Comparison of ENCODE assay signal across 1 cellular context in genomic region chr12:56724989-56725722, GRCh38.
A peak's percentile ranks its signal among the peaks of the same experiment; 100 is the strongest.
TF ChIP-seq lines count a peak whose summit lies in the region.

NACA (minus strand) TSS chr12:56725299; CDS start chr12:56724521, 778 bp downstream.

TF ChIP-seq in HEK293, 187 proteins besides CTCF, POLR2A, EP300 and RAD21 (continued from another document and continues in another):
- TF ChIP-seq, protein P1, sequence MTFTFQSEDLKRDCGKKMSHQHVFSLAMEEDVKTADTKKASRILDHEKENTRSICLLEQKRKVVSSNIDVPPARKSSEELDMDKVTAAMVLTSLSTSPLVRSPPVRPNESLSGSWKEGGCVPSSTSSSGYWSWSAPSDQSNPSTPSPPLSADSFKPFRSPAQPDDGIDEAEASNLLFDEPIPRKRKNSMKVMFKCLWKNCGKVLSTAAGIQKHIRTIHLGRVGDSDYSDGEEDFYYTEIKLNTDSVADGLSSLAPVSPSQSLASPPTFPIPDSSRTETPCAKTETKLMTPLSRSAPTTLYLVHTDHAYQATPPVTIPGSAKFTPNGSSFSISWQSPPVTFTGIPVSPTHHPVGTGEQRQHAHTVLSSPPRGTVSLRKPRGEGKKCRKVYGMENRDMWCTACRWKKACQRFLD (tag by site-specific recombination; IDR thresholded peaks at IDR 0.05) = no peak
- TF ChIP-seq ZNF23 (tag by site-specific recombination; IDR thresholded peaks at IDR 0.05; ENCODE audit: borderline replicate concordance) (no peak), ZNF211 (tag by site-specific recombination; IDR thresholded peaks at IDR 0.05; ENCODE audit: low read depth) (no peak), ZNF335 (tag by site-specific recombination; conservative IDR thresholded peaks at IDR 0.05) (peak; percentile 83), ZSCAN16 (tag by site-specific recombination; IDR thresholded peaks at IDR 0.05) (no peak), ZNF747 (tag by site-specific recombination; IDR thresholded peaks at IDR 0.05) (no peak), ZNF596 (tag by site-specific recombination; IDR thresholded peaks at IDR 0.05) (peak; percentile 77; the same call in 1 of the 2 replicates), ZNF37A (tag by site-specific recombination; IDR thresholded peaks at IDR 0.05) (no peak), REPIN1 (tag by site-specific recombination; IDR thresholded peaks at IDR 0.05; ENCODE audit: low read depth) (0 out of 2 replicates have a peak, but pooled peaks have one; percentile 49), ZNF768 (tag by site-specific recombination; IDR thresholded peaks at IDR 0.05) (no peak), ZNF624 (tag by site-specific recombination; IDR thresholded peaks at IDR 0.05) (0 out of 2 replicates have a peak, but pooled peaks have one; percentile 50), ZNF148 (tag by site-specific recombination; IDR thresholded peaks at IDR 0.05; ENCODE audit: borderline replicate concordance) (no peak), ZNF248 (tag by site-specific recombination; IDR thresholded peaks at IDR 0.05) (no peak), ZNF76 (tag by site-specific recombination; IDR thresholded peaks at IDR 0.05; ENCODE audit: borderline replicate concordance, low read depth) (peak; percentile 79), ZNF529 (tag by site-specific recombination; IDR thresholded peaks at IDR 0.05; ENCODE audit: insufficient replicate concordance) (no peak), PRDM10 (tag by site-specific recombination; IDR thresholded peaks at IDR 0.05) (peak; percentile 80), KLF9 (tag by site-specific recombination; IDR thresholded peaks at IDR 0.05; ENCODE audit: low read depth) (peak; percentile 79), ZNF518A (tag by site-specific recombination; conservative IDR thresholded peaks at IDR 0.05; ENCODE audit: low read depth) (peak; percentile 92), ZNF146 (tag by site-specific recombination; IDR thresholded peaks at IDR 0.05) (no peak; the same call in 1 of the 2 replicates), ZNF202 (tag by site-specific recombination; IDR thresholded peaks at IDR 0.05; ENCODE audit: borderline replicate concordance) (no peak), ZNF645 (tag by site-specific recombination; IDR thresholded peaks at IDR 0.05) (no peak), TRIM28 (IDR thresholded peaks at IDR 0.05; ENCODE audit: borderline replicate concordance, low read length) (peak; percentile 13; the same call in 1 of the 2 replicates), ZNF571 (tag by site-specific recombination; IDR thresholded peaks at IDR 0.05) (no peak), ZNF776 (tag by site-specific recombination; IDR thresholded peaks at IDR 0.05; ENCODE audit: borderline replicate concordance) (no peak), ZBTB21 (tag by site-specific recombination; IDR thresholded peaks at IDR 0.05) (no peak; the same call in 1 of the 2 replicates)
- TF ChIP-seq, protein P2, sequence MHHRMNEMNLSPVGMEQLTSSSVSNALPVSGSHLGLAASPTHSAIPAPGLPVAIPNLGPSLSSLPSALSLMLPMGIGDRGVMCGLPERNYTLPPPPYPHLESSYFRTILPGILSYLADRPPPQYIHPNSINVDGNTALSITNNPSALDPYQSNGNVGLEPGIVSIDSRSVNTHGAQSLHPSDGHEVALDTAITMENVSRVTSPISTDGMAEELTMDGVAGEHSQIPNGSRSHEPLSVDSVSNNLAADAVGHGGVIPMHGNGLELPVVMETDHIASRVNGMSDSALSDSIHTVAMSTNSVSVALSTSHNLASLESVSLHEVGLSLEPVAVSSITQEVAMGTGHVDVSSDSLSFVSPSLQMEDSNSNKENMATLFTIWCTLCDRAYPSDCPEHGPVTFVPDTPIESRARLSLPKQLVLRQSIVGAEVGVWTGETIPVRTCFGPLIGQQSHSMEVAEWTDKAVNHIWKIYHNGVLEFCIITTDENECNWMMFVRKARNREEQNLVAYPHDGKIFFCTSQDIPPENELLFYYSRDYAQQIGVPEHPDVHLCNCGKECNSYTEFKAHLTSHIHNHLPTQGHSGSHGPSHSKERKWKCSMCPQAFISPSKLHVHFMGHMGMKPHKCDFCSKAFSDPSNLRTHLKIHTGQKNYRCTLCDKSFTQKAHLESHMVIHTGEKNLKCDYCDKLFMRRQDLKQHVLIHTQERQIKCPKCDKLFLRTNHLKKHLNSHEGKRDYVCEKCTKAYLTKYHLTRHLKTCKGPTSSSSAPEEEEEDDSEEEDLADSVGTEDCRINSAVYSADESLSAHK (tag by site-specific recombination; IDR thresholded peaks at IDR 0.05) = peak; percentile 56
- TF ChIP-seq, protein P3, sequence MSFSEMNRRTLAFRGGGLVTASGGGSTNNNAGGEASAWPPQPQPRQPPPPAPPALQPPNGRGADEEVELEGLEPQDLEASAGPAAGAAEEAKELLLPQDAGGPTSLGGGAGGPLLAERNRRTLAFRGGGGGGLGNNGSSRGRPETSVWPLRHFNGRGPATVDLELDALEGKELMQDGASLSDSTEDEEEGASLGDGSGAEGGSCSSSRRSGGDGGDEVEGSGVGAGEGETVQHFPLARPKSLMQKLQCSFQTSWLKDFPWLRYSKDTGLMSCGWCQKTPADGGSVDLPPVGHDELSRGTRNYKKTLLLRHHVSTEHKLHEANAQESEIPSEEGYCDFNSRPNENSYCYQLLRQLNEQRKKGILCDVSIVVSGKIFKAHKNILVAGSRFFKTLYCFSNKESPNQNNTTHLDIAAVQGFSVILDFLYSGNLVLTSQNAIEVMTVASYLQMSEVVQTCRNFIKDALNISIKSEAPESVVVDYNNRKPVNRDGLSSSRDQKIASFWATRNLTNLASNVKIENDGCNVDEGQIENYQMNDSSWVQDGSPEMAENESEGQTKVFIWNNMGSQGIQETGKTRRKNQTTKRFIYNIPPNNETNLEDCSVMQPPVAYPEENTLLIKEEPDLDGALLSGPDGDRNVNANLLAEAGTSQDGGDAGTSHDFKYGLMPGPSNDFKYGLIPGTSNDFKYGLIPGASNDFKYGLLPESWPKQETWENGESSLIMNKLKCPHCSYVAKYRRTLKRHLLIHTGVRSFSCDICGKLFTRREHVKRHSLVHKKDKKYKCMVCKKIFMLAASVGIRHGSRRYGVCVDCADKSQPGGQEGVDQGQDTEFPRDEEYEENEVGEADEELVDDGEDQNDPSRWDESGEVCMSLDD (tag by site-specific recombination; IDR thresholded peaks at IDR 0.05) = peak; percentile 70
- TF ChIP-seq, protein P4, sequence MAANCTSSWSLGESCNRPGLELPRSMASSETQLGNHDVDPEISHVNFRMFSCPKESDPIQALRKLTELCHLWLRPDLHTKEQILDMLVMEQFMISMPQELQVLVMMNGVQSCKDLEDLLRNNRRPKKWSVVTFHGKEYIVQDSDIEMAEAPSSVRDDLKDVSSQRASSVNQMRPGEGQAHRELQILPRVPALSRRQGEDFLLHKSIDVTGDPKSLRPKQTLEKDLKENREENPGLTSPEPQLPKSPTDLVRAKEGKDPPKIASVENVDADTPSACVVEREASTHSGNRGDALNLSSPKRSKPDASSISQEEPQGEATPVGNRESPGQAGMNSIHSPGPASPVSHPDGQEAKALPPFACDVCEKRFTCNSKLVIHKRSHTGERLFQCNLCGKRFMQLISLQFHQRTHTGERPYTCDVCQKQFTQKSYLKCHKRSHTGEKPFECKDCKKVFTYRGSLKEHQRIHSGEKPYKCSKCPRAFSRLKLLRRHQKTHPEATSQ (tag by site-specific recombination; IDR thresholded peaks at IDR 0.05) = no peak
- TF ChIP-seq, protein P5, sequence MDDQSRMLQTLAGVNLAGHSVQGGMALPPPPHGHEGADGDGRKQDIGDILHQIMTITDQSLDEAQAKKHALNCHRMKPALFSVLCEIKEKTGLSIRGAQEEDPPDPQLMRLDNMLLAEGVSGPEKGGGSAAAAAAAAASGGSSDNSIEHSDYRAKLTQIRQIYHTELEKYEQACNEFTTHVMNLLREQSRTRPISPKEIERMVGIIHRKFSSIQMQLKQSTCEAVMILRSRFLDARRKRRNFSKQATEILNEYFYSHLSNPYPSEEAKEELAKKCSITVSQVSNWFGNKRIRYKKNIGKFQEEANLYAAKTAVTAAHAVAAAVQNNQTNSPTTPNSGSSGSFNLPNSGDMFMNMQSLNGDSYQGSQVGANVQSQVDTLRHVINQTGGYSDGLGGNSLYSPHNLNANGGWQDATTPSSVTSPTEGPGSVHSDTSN (CRISPR knock-in tag; IDR thresholded peaks at IDR 0.05) = no peak
- TF ChIP-seq, protein P6, sequence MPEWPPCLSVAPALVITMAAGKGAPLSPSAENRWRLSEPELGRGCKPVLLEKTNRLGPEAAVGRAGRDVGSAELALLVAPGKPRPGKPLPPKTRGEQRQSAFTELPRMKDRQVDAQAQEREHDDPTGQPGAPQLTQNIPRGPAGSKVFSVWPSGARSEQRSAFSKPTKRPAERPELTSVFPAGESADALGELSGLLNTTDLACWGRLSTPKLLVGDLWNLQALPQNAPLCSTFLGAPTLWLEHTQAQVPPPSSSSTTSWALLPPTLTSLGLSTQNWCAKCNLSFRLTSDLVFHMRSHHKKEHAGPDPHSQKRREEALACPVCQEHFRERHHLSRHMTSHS (tag by site-specific recombination; IDR thresholded peaks at IDR 0.05) = no peak
